Comparison of ENCODE assay signal across 14 cellular contexts in genomic region chr7:95190515-95190914, GRCh38.
DNase-seq lines count a peak whose midpoint lies in the region; ATAC-seq and TF ChIP-seq lines count a peak whose summit lies in the region.
"Had no signal": no experiment of that assay in that cellular context is flagged by ENCODE, and none has a peak within 500 bp of the region (broad histone marks: within the 10 kb centered on the region; RNA-seq: fewer than 3 reads in every experiment).

No MANE protein-coding gene starts in this region.

- DNase-seq in activated CD4-positive, alpha-beta T cell treated with anti-CD3 and anti-CD28 coated beads for 36 hours, result peak; percentile 15
- no peak for DNase-seq in activated CD4-positive, alpha-beta T cell treated with anti-CD3 and anti-CD28 coated beads, Interleukin-2, amount 50 U/mL, for 1 hour
- no peak for DNase-seq in LNCaP clone FGC (ENCODE audit: low read depth)
- no peak for DNase-seq in brain microvascular endothelial cell
- DNase-seq in osteoblast (ENCODE audit: insufficient read length, low spot score, missing footprints), result peak; percentile 26
- DNase-seq in activated naive CD8-positive, alpha-beta T cell treated with anti-CD3 and anti-CD28 coated beads, Interleukin-2, amount 50 U/mL, for 24 hours, result no peak
- DNase-seq: 8988T, gastrocnemius medialis, left lung, T1000, tibial artery had no signal

- no peaks in the 10 kb centered on the region for H3K4me1 ChIP-seq in osteoblast (ENCODE audit: insufficient read depth, low read length)
- H3K4me1 ChIP-seq: gastrocnemius medialis, left lung, tibial artery had no signal

- intact Hi-C loops in activated CD4-positive, alpha-beta T cell treated with anti-CD3 and anti-CD28 coated beads for 36 hours (cut with DNase I, micrococcal nuclease), result loop anchor here (5.0 to 10.0 kb wide), 2 partner anchors 284 to 287 kb away; no protein-coding TSS in a partner anchor

- H3K27ac ChIP-seq in brain microvascular endothelial cell (no peak overlapping the region), osteoblast (ENCODE audit: low read depth, low read length) (no peak overlapping the region)
- H3K27ac ChIP-seq: gastrocnemius medialis, left lung, tibial artery had no signal

- 0 out of 2 replicates have a peak, but pooled peaks have one; percentile 20 for TF ChIP-seq CTCF in LNCaP clone FGC (IDR thresholded peaks at IDR 0.05; ENCODE audit: control insufficient read depth, extremely low read depth, insufficient read depth)
- TF ChIP-seq CTCF in brain microvascular endothelial cell (IDR thresholded peaks at IDR 0.05; ENCODE audit: low read depth, low read length, missing control alignments), result peak; percentile 25
- TF ChIP-seq CTCF in osteoblast (IDR thresholded peaks at IDR 0.05; ENCODE audit: extremely low read depth, low read depth, low read length), result peak; percentile 40

- H3K4me3 Mint-ChIP-seq in activated CD4-positive, alpha-beta T cell treated with anti-CD3 and anti-CD28 coated beads for 36 hours, result no peak overlapping the region
- H3K4me3 Mint-ChIP-seq in activated naive CD8-positive, alpha-beta T cell treated with anti-CD3 and anti-CD28 coated beads, Interleukin-2, amount 50 U/mL, for 24 hours, result no peak overlapping the region
- H3K4me3 Mint-ChIP-seq: activated naive CD8-positive, alpha-beta T cell had no signal

- H3K79me2 ChIP-seq in osteoblast (ENCODE audit: insufficient read depth, low read length), result no peaks in the 10 kb centered on the region

- H3K36me3 ChIP-seq in brain microvascular endothelial cell (replicated peaks) (no peaks in the 10 kb centered on the region), osteoblast (ENCODE audit: insufficient read depth, low read length) (no peaks in the 10 kb centered on the region)
- H3K36me3 ChIP-seq: gastrocnemius medialis, left lung had no signal

- no peaks in the 10 kb centered on the region for H3K27me3 ChIP-seq in brain microvascular endothelial cell (replicated peaks)
- H3K27me3 ChIP-seq in osteoblast (ENCODE audit: insufficient read depth, low read length), result no peaks in the 10 kb centered on the region
- H3K27me3 ChIP-seq: gastrocnemius medialis, left lung, tibial artery had no signal

- no peak for ATAC-seq in activated CD4-positive, alpha-beta T cell treated with anti-CD3 and anti-CD28 coated beads for 36 hours
- ATAC-seq in activated naive CD8-positive, alpha-beta T cell treated with anti-CD3 and anti-CD28 coated beads, Interleukin-2, amount 50 U/mL, for 24 hours, result no peak
- ATAC-seq in GM21360 (IDR thresholded peaks at IDR 0.05; ENCODE audit: unreplicated experiment) (no peak), HG02759 (IDR thresholded peaks at IDR 0.05; ENCODE audit: unreplicated experiment) (no peak)
- ATAC-seq: gastrocnemius medialis, left lung had no signal

- CTCF ChIA-PET in activated CD4-positive, alpha-beta T cell treated with anti-CD3 and anti-CD28 coated beads for 36 hours (lab: Charles Lee), result no interaction called here

- no peak overlapping the region for H3K4me3 ChIP-seq in LNCaP clone FGC (ENCODE audit: low read depth, low read length)
- no peak overlapping the region for H3K4me3 ChIP-seq in brain microvascular endothelial cell (ENCODE audit: low read depth, low read length)
- H3K4me3 ChIP-seq in osteoblast (ENCODE audit: insufficient read depth, low read length), result no peak overlapping the region
- H3K4me3 ChIP-seq: gastrocnemius medialis, left lung, tibial artery had no signal

- in situ Hi-C loops in brain microvascular endothelial cell (cut with HindIII; ENCODE audit: low pct_ligation_motif_present, low sequenced_read_pairs), result no loop called here

- no peaks in the 10 kb centered on the region for H3K9me3 Mint-ChIP-seq in activated CD4-positive, alpha-beta T cell treated with anti-CD3 and anti-CD28 coated beads for 36 hours (ENCODE audit: low read depth)
- H3K9me3 Mint-ChIP-seq in activated naive CD8-positive, alpha-beta T cell treated with anti-CD3 and anti-CD28 coated beads, Interleukin-2, amount 50 U/mL, for 24 hours, result no peaks in the 10 kb centered on the region

- no peak overlapping the region for H3K27ac Mint-ChIP-seq in activated CD4-positive, alpha-beta T cell treated with anti-CD3 and anti-CD28 coated beads for 36 hours
- no peak overlapping the region for H3K27ac Mint-ChIP-seq in activated naive CD8-positive, alpha-beta T cell treated with anti-CD3 and anti-CD28 coated beads, Interleukin-2, amount 50 U/mL, for 24 hours
- H3K27ac Mint-ChIP-seq: activated naive CD8-positive, alpha-beta T cell had no signal

- no peak overlapping the region for H2AFZ ChIP-seq in osteoblast (ENCODE audit: low read length)

- POLR2A ChIA-PET in activated CD4-positive, alpha-beta T cell treated with anti-CD3 and anti-CD28 coated beads for 36 hours (lab: Charles Lee), result no interaction called here

- no peaks in the 10 kb centered on the region for H3K9me3 ChIP-seq in osteoblast (ENCODE audit: low read depth, low read length)
- H3K9me3 ChIP-seq: gastrocnemius medialis, tibial artery had no signal

- H4K20me1 ChIP-seq in osteoblast (ENCODE audit: insufficient read depth, low read length), result no peaks in the 10 kb centered on the region

- no peak overlapping the region for H3K4me2 ChIP-seq in osteoblast (ENCODE audit: insufficient read depth, low read length)

- no peaks in the 10 kb centered on the region for H3K27me3 Mint-ChIP-seq in activated CD4-positive, alpha-beta T cell treated with anti-CD3 and anti-CD28 coated beads for 36 hours
- H3K27me3 Mint-ChIP-seq in activated naive CD8-positive, alpha-beta T cell treated with anti-CD3 and anti-CD28 coated beads, Interleukin-2, amount 50 U/mL, for 24 hours, result peaks cover 6% of the 10 kb centered on the region
- H3K27me3 Mint-ChIP-seq: activated naive CD8-positive, alpha-beta T cell had no signal

- no peaks in the 10 kb centered on the region for H3K36me3 Mint-ChIP-seq in activated CD4-positive, alpha-beta T cell treated with anti-CD3 and anti-CD28 coated beads for 36 hours (ENCODE audit: low read depth)
- H3K36me3 Mint-ChIP-seq in activated naive CD8-positive, alpha-beta T cell treated with anti-CD3 and anti-CD28 coated beads, Interleukin-2, amount 50 U/mL, for 24 hours (ENCODE audit: low read depth), result no peaks in the 10 kb centered on the region
- H3K36me3 Mint-ChIP-seq: activated naive CD8-positive, alpha-beta T cell had no signal

- no peaks in the 10 kb centered on the region for H3K4me1 Mint-ChIP-seq in activated CD4-positive, alpha-beta T cell treated with anti-CD3 and anti-CD28 coated beads for 36 hours
- H3K4me1 Mint-ChIP-seq in activated naive CD8-positive, alpha-beta T cell treated with anti-CD3 and anti-CD28 coated beads, Interleukin-2, amount 50 U/mL, for 24 hours, result no peaks in the 10 kb centered on the region

Comparison
In these comparisons a context has a peak if more than half of its experiments do, and no peak if none do; other contexts are left out.
1. DNase-seq: peak in activated CD4-positive, alpha-beta T cell treated with anti-CD3 and anti-CD28 coated beads for 36 hours (single experiment) and osteoblast (single experiment); none in activated CD4-positive, alpha-beta T cell treated with anti-CD3 and anti-CD28 coated beads, Interleukin-2, amount 50 U/mL, for 1 hour (single experiment), LNCaP clone FGC (single experiment), brain microvascular endothelial cell (single experiment) and activated naive CD8-positive, alpha-beta T cell treated with anti-CD3 and anti-CD28 coated beads, Interleukin-2, amount 50 U/mL, for 24 hours (single experiment).
2. Peak in every context shown above with its lines, with median percentiles within 50 percentile points of each other: CTCF ChIP-seq.